1 cellular context compared by ENCODE assay signal in the genomic region with DNA sequence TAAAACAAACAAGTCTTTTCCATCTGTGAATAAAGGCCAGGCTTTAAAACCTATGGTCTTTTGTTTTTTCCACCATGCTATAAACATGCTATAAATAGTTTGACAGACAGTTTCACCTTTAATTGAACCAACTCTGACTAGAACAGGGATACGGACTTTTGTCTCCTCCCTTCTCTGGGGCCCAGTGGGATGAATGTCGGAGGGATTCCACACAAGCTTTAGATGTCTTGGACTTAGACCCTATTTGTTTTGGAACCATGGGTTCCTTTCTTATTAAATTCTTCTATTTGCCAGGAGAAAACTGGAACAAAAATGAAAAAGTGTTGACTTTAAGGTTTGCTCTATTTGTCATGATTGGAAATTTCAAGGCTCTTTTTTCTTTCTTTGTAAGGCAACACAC.
TF ChIP-seq lines count a peak whose summit lies in the region.

No MANE protein-coding gene starts in this region.

TF ChIP-seq in GM23338, 12 proteins besides CTCF, POLR2A, EP300 and RAD21 (continued from another document):
- TF ChIP-seq ZNF462 (CRISPR knock-in tag; IDR thresholded peaks at IDR 0.05) (no peak), EZH2 (IDR thresholded peaks at IDR 0.05; ENCODE audit: low read depth, unreplicated experiment) (no peak), ZNF331 (CRISPR knock-in tag; IDR thresholded peaks at IDR 0.05; ENCODE audit: low read depth) (no peak)
